Comparison of ENCODE assay signal across 24 cellular contexts in the genomic region with DNA sequence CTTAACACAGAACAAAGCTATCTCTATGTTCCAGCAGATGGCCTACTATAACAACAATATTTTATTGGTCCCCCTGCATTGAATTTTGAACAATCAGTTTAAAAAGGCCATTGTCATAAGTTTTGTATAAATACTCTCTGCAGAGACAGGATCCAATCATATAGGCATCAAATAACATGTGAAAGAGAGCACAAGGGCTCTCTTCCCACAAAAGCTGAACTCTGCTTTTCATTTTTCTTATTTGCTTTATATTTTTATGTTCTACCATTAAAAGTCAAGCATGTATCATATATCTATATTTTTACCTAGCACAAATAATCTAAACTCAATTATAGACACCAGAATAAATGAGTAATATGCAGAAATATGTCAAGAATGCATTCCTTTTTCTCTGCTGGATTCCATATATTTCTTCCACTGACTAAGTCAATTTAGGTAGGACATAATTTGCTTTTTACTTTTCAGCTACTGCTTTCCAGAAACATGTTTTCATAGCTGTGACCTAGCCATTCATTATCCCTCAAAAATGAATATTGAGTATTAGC.
A peak's percentile ranks its signal among the peaks of the same experiment; 100 is the strongest.
DNase-seq lines count a peak whose midpoint lies in the region; ATAC-seq, FAIRE-seq and TF ChIP-seq lines count a peak whose summit lies in the region.
"Had no signal": no experiment of that assay in that cellular context is flagged by ENCODE, and none has a peak within 500 bp of the region (broad histone marks: within the 10 kb centered on the region; RNA-seq: fewer than 3 reads in every experiment).

No MANE protein-coding gene starts in this region.

- H3K4me3 ChIP-seq in choroid plexus epithelial cell (ENCODE audit: low read depth, low read length) (no peak overlapping the region), right atrium auricular region (no peak overlapping the region), mucosa of descending colon (no peak overlapping the region)
- H3K4me3 ChIP-seq: adrenal gland, GM12878, heart right ventricle, lung, pancreas, SK-N-MC, stomach, upper lobe of left lung had no signal

- intact Hi-C loops in mucosa of descending colon (cut with DNase I, micrococcal nuclease), result no loop called here

- no peaks in the 10 kb centered on the region for H3K36me3 ChIP-seq in right atrium auricular region
- no peaks in the 10 kb centered on the region for H3K36me3 ChIP-seq in mucosa of descending colon (ENCODE audit: low read depth)
- H3K36me3 ChIP-seq: adrenal gland, heart right ventricle, pancreas, stomach, upper lobe of left lung had no signal

- H3K9me3 ChIP-seq in right atrium auricular region (no peaks in the 10 kb centered on the region), mucosa of descending colon (peaks cover 50% of the 10 kb centered on the region)
- H3K9me3 ChIP-seq: adrenal gland, pancreas, stomach, upper lobe of left lung had no signal

- no peak overlapping the region for H3K27ac ChIP-seq in right atrium auricular region
- H3K27ac ChIP-seq: adrenal gland, heart right ventricle, pancreas, SK-N-MC, stomach, upper lobe of left lung had no signal

- no peaks in the 10 kb centered on the region for H3K27me3 ChIP-seq in right atrium auricular region
- H3K27me3 ChIP-seq: adrenal gland, heart right ventricle, pancreas, stomach, upper lobe of left lung had no signal

- TF ChIP-seq CTCF in choroid plexus epithelial cell (conservative IDR thresholded peaks at IDR 0.05; ENCODE audit: low read depth, low read length) (no peak), right atrium auricular region (IDR thresholded peaks at IDR 0.05) (no peak), mucosa of descending colon (IDR thresholded peaks at IDR 0.05) (no peak)

- H3K4me1 ChIP-seq in right atrium auricular region, result no peaks in the 10 kb centered on the region
- H3K4me1 ChIP-seq in mucosa of descending colon (ENCODE audit: low read depth), result no peaks in the 10 kb centered on the region
- H3K4me1 ChIP-seq: adrenal gland, Caco-2, heart right ventricle, pancreas, stomach, upper lobe of left lung had no signal

- FAIRE-seq in A204.1 (lab: Jason Lieb, UNC), result peak; percentile 39
- FAIRE-seq: GM12878, islet of Langerhans, pancreas had no signal

- peak; percentile 56 for DNase-seq in HCEC 1CT
- peak; percentile 22 for DNase-seq in NCI-H226
- peak; percentile 56 for DNase-seq in choroid plexus epithelial cell (ENCODE audit: low read depth)
- no peak for DNase-seq in right atrium auricular region (ENCODE audit: low spot score)
- DNase-seq in left lobe of liver (ENCODE audit: low spot score), result no peak
- DNase-seq in GM19240 (ENCODE audit: insufficient read length, low spot score), result no peak
- no peak for DNase-seq in mucosa of descending colon
- DNase-seq: adrenal gland; Caco-2; GF-D8; H9; heart right ventricle; KBM-7; NCI-H510A; pancreas; stimulated activated CD4-positive, alpha-beta T cell treated with anti-CD3 and anti-CD28 coated beads, Interleukin-2, amount 100 ng/mL, for 24 hours; stomach; upper lobe of left lung had no signal

- no peak for ATAC-seq in left lobe of liver
- ATAC-seq in mucosa of descending colon, result no peak
- ATAC-seq: activated T-helper 17 cell treated with anti-CD3 and anti-CD28 coated beads, Interleukin-2, amount 50 U/mL, for 72 hours; GM12878; heart right ventricle; pancreas had no signal

Comparison
In these comparisons a context has a peak if more than half of its experiments do, and no peak if none do; other contexts are left out.
1. DNase-seq: peak in HCEC 1CT (single experiment), NCI-H226 (single experiment) and choroid plexus epithelial cell (single experiment); none in right atrium auricular region (single experiment), left lobe of liver (single experiment), GM19240 (single experiment) and mucosa of descending colon (0 of 3).